ENCODE assay signal across 24 cellular contexts in the genomic region with DNA sequence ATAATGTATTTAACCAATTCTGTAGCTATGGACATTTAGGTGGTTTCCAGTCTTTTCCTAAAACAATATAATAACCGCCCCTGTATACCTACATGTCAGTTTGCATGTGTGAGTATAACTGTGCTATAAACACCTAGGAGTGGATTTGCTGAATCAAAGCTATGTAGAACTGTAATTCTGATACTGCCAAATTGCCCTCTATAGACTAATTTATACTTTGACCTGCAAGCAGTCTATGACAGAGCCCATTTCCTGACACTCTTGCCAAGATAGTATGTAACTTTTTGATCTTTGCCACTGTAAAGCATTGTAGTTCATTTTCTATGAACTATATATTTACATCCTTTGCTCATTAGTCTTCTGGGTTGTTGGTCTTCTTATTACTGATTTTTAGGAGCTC. TPM values are rescaled to one million over a fixed set of nuclear protein-coding genes. Genes with fewer than 3 reads are reported as not detected.
DNase-seq lines count a peak whose midpoint lies in the region; ATAC-seq, FAIRE-seq and TF ChIP-seq lines count a peak whose summit lies in the region.
"Had no signal": no experiment of that assay in that cellular context is flagged by ENCODE, and none has a peak within 500 bp of the region (broad histone marks: within the 10 kb centered on the region; RNA-seq: fewer than 3 reads in every experiment).

No MANE protein-coding gene starts in this region.

- dilution Hi-C loops in mammary epithelial cell (cut with HindIII; ENCODE audit: low sequenced_read_pairs), result no loop called here

- H3K27me3 ChIP-seq in mammary epithelial cell (ENCODE audit: insufficient read depth, low read length) (no peaks in the 10 kb centered on the region), small intestine (ENCODE audit: control insufficient read depth in 2 of 2, insufficient read depth in 2 of 2, low read length in 2 of 2) (no peaks in the 10 kb centered on the region)

- 100% methylated on average over 1 of the region's 1 CpG for WGBS in mammary epithelial cell (ENCODE audit: low coverage, missing lambda C conversion rate)
- 4 to 51% (median 51%) methylated on average over 1 of the region's 1 CpG for WGBS in small intestine, 3 donors

- BruUV-seq in MCF 10A (replicated peaks; lab: Mats Ljungman, UMichigan) (no TSS peak), mammary epithelial cell (replicated peaks; lab: Mats Ljungman, UMichigan) (no TSS peak)

- peaks cover 60% of the 10 kb centered on the region for H3K36me3 Mint-ChIP-seq in MCF 10A (ENCODE audit: insufficient read depth, unreplicated experiment)

- no peak for DNase-seq in MCF 10A (ENCODE audit: unreplicated experiment)
- DNase-seq in mammary epithelial cell, result no peak
- no peak for DNase-seq in left colon
- DNase-seq in small intestine, result peak; percentile 88
- DNase-seq in frontal cortex (ENCODE audit: low spot score in 2 of 2), result no peak
- DNase-seq: AML-193; Caco-2; CD4-positive, alpha-beta T cell; DMS79; GDM1; HCEC 1CT; IMR-90 had no signal

- H3K4me2 ChIP-seq in mammary epithelial cell (ENCODE audit: insufficient read depth, low read depth, low read length), result no peak overlapping the region
- H3K4me2 ChIP-seq: A549, GM23338 had no signal

- H4K20me1 ChIP-seq in mammary epithelial cell (ENCODE audit: insufficient read depth, low read length), result no peaks in the 10 kb centered on the region

- H3K36me3 ChIP-seq in mammary epithelial cell (ENCODE audit: insufficient read depth, low read length) (peaks cover 66% of the 10 kb centered on the region), small intestine (ENCODE audit: control insufficient read depth in 2 of 2, insufficient read depth in 2 of 2, low read length in 2 of 2) (no peaks in the 10 kb centered on the region)

- H3K9ac ChIP-seq in mammary epithelial cell (ENCODE audit: insufficient read depth, low read length), result no peak overlapping the region

- CTCF ChIA-PET in MCF 10A (lab: Yijun Ruan, JAX) (interaction anchor here (0.6 to 2.9 kb wide), 8 partner anchors 13 to 1173 kb away, joined by 3 to 14 read pairs (median 3); no protein-coding TSS in a partner anchor), mammary epithelial cell (lab: Charles Lee; ENCODE audit: low non-redundant PET) (no interaction called here)

- in situ Hi-C loops in mammary epithelial cell (cut with MboI; ENCODE audit: low sequenced_read_pairs in 2 of 2), result no loop called here

- H3K27ac ChIP-seq in mammary epithelial cell (ENCODE audit: insufficient read depth, low read depth, low read length) (no peak overlapping the region), small intestine (ENCODE audit: low read depth in 1 of 2, low read length in 1 of 2) (no peak overlapping the region)
- H3K27ac ChIP-seq: 22Rv1, A549, C4-2B, HL-60 had no signal

- FAIRE-seq in colon (lab: Jason Lieb, UNC) (peak; percentile 91), small intestine (lab: Jason Lieb, UNC) (peak; percentile 91), frontal cortex (lab: Jason Lieb, UNC) (no peak)
- FAIRE-seq: D721Med, GM19239, H54 had no signal

- H3K4me3 Mint-ChIP-seq in MCF 10A (ENCODE audit: unreplicated experiment), result no peak overlapping the region
- H3K4me3 Mint-ChIP-seq: CD4-positive, alpha-beta T cell; GM23338 had no signal

- POLR2A ChIA-PET in MCF 10A (lab: Yijun Ruan, JAX), result interaction anchor here (0.7 to 9.7 kb wide), 2 partner anchors 8 to 18 kb away, joined by 5 to 75 read pairs; a partner anchor contains a TSS

- H3K9me3 Mint-ChIP-seq in MCF 10A (ENCODE audit: unreplicated experiment), result no peaks in the 10 kb centered on the region
- H3K9me3 Mint-ChIP-seq: CD4-positive, alpha-beta T cell; GM23338 had no signal

- H2AFZ ChIP-seq in mammary epithelial cell (ENCODE audit: low read depth, low read length), result no peak overlapping the region
- H2AFZ ChIP-seq: GM23338 had no signal

- H3K4me3 ChIP-seq in mammary epithelial cell (replicated peaks in 1 of 3; ENCODE audit: insufficient read depth in 1 of 3, low read depth in 2 of 3, low read length in 3 of 3) (no peak overlapping the region), small intestine (ENCODE audit: low read depth in 1 of 2, low read length in 2 of 2) (no peak overlapping the region)
- H3K4me3 ChIP-seq: A549, GM23338 had no signal

- H3K9me3 ChIP-seq in mammary epithelial cell (replicated peaks; ENCODE audit: insufficient read depth, low read length) (no peaks in the 10 kb centered on the region), small intestine (ENCODE audit: control insufficient read depth, low read depth) (no peaks in the 10 kb centered on the region)
- H3K9me3 ChIP-seq: A549, Caco-2 had no signal

- ATAC-seq in left colon (peak; percentile 94), GM21360 (IDR thresholded peaks at IDR 0.05; ENCODE audit: unreplicated experiment) (no peak), GM21619 (IDR thresholded peaks at IDR 0.05; ENCODE audit: unreplicated experiment) (no peak)
- ATAC-seq: A549, GM23338 had no signal

- peaks cover 14% of the 10 kb centered on the region for H3K4me1 ChIP-seq in mammary epithelial cell (ENCODE audit: insufficient read depth, low read length)
- H3K4me1 ChIP-seq in small intestine (ENCODE audit: control insufficient read depth in 2 of 2, insufficient read depth in 1 of 2, low read depth in 1 of 2, low read length in 1 of 2), result peaks cover 0 to 2% of the 10 kb centered on the region in 2 donors
- H3K4me1 ChIP-seq: A549 had no signal

- H3K79me2 ChIP-seq in mammary epithelial cell (ENCODE audit: insufficient read depth, low read length), result peaks cover 54% of the 10 kb centered on the region

- intact Hi-C loops in MCF 10A (cut with micrococcal nuclease) (no loop called here), mammary epithelial cell (cut with micrococcal nuclease) (no loop called here), left colon (cut with DNase I, micrococcal nuclease) (no loop called here)

- TF ChIP-seq CTCF in MCF 10A (IDR thresholded peaks at IDR 0.05; ENCODE audit: unreplicated experiment) (no peak), mammary epithelial cell (conservative IDR thresholded peaks at IDR 0.05 in 1 of 2, IDR thresholded peaks at IDR 0.05 in 1 of 2; ENCODE audit: extremely low read depth in 1 of 2, insufficient read depth in 1 of 2, low read depth in 1 of 2, low read length in 2 of 2) (no peak)

- peaks cover 4% of the 10 kb centered on the region for H3K4me1 Mint-ChIP-seq in MCF 10A (ENCODE audit: insufficient read depth, unreplicated experiment)

- no peaks in the 10 kb centered on the region for H3K27me3 Mint-ChIP-seq in MCF 10A (ENCODE audit: insufficient read depth, unreplicated experiment)

- peak overlapping the region; percentile 63 for H3K27ac Mint-ChIP-seq in MCF 10A (ENCODE audit: low read depth, unreplicated experiment)
- H3K27ac Mint-ChIP-seq: CD4-positive, alpha-beta T cell had no signal

RNA-seq across cellular contexts. Expression of a gene that starts 19.5 kb away (rescaled TPM):
- total RNA-seq in MCF 10A (2022), result 25.5 and 43.1 TPM in 2 replicates
- 100 to 1,000 TPM in 1 of 2 donors, 10 to 100 TPM in 1; 34.8 to 241 TPM for total RNA-seq in mammary epithelial cell
- polyA plus RNA-seq in mammary epithelial cell, result 204 TPM
- polyA minus RNA-seq in mammary epithelial cell, result 220 TPM
- 10 to 100 TPM; 62.0 to 79.7 TPM for total RNA-seq in left colon
- polyA plus RNA-seq in small intestine, result 10 to 100 TPM in 1 of 3 donors, 1 to 10 TPM in 2; 3.2 to 25.2 (median 7.4) TPM
- total RNA-seq in frontal cortex, result 1.2 TPM
- total RNA-seq: CD4-positive, alpha-beta T cell had no signal

RNA-seq across cellular contexts. Expression of a gene that starts 49.4 kb away (rescaled TPM):
- not detected in 2 replicates for total RNA-seq in MCF 10A (2022)
- total RNA-seq in mammary epithelial cell, result under 1 TPM; under 0.01 to 0.19 TPM
- 0.33 TPM for polyA plus RNA-seq in mammary epithelial cell
- not detected for polyA minus RNA-seq in mammary epithelial cell
- not detected for total RNA-seq in left colon
- under 1 TPM in 1 of 3 donors, not detected in 2; 0.06 TPM for polyA plus RNA-seq in small intestine
- total RNA-seq in frontal cortex, result 0.41 TPM
- total RNA-seq: HT1080 had no signal
- polyA plus RNA-seq: A549 had no signal

Comparison
In these comparisons a context has a peak if more than half of its experiments do, and no peak if none do; other contexts are left out.
1. RNA of a gene that starts 19.5 kb away (total RNA-seq): 34.8 to 241 TPM in mammary epithelial cell, 62.0 to 79.7 TPM in left colon and 25.5 to 43.1 TPM in MCF 10A; 1.2 TPM in frontal cortex (single experiment); every median in the first group is over 10 times any median in the second.